Comparison of ENCODE assay signal across 19 cellular contexts in genomic region chr15:50803479-50803878, GRCh38. TPM values are rescaled to one million over a fixed set of nuclear protein-coding genes. Genes with fewer than 3 reads are reported as not detected.
DNase-seq lines count a peak whose midpoint lies in the region; ATAC-seq and TF ChIP-seq lines count a peak whose summit lies in the region.
"Had no signal": no experiment of that assay in that cellular context is flagged by ENCODE, and none has a peak within 500 bp of the region (broad histone marks: within the 10 kb centered on the region; RNA-seq: fewer than 3 reads in every experiment).

No MANE protein-coding gene starts in this region.

- no peak for ATAC-seq in activated T-helper 17 cell treated with anti-CD3 and anti-CD28 coated beads, Interleukin-2, amount 50 U/mL, for 72 hours (replicated peaks)
- no peak for ATAC-seq in HG03175 (IDR thresholded peaks at IDR 0.05; ENCODE audit: unreplicated experiment)
- ATAC-seq: GM23338, HCT116 had no signal

- DNase-seq in NCI-H82 (lab: John Stamatoyannopoulos, UW), result peak; percentile 30
- DNase-seq in NCI-H82 treated with DMSO at 0.1 percent for 48 hours (lab: John Stamatoyannopoulos, UW; ENCODE audit: unreplicated experiment), result no peak
- no peak for DNase-seq in NCI-H1417 treated with DMSO at 0.1 percent for 48 hours (lab: John Stamatoyannopoulos, UW)
- DNase-seq in ACHN, result no peak
- DNase-seq: AML-193; BE2C; Calu3; CD4-positive, alpha-beta memory T cell; COR-L47; DMS53; DMS79 treated with DMSO at 0.1 percent for 48 hours; GF-D8; H9 had no signal

- H3K9me3 Mint-ChIP-seq in activated T-helper 17 cell treated with anti-CD3 and anti-CD28 coated beads, Interleukin-2, amount 50 U/mL, for 72 hours, result no peaks in the 10 kb centered on the region
- H3K9me3 Mint-ChIP-seq in nephron, result no peaks in the 10 kb centered on the region
- H3K9me3 Mint-ChIP-seq: CD4-positive, alpha-beta memory T cell; GM23338; H9 had no signal

- H3K27me3 Mint-ChIP-seq in activated T-helper 17 cell treated with anti-CD3 and anti-CD28 coated beads, Interleukin-2, amount 50 U/mL, for 72 hours, result no peaks in the 10 kb centered on the region
- peaks cover 6% of the 10 kb centered on the region for H3K27me3 Mint-ChIP-seq in nephron (ENCODE audit: low read depth)

- no peak overlapping the region for H3K4me3 Mint-ChIP-seq in activated T-helper 17 cell treated with anti-CD3 and anti-CD28 coated beads, Interleukin-2, amount 50 U/mL, for 72 hours
- H3K4me3 Mint-ChIP-seq in nephron, result no peak overlapping the region
- H3K4me3 Mint-ChIP-seq: CD14-positive monocyte; CD4-positive, alpha-beta memory T cell; GM23338; H9 had no signal

- no peak for TF ChIP-seq CTCF in nephron (IDR thresholded peaks at IDR 0.05; ENCODE audit: unreplicated experiment in 3 of 3)

- H3K27ac Mint-ChIP-seq in activated T-helper 17 cell treated with anti-CD3 and anti-CD28 coated beads, Interleukin-2, amount 50 U/mL, for 72 hours, result peak overlapping the region; percentile 28
- H3K27ac Mint-ChIP-seq in nephron, result peak overlapping the region in 2 of 3 experiments; percentile 14 to 39
- H3K27ac Mint-ChIP-seq: CD14-positive monocyte, GM23338, H9 had no signal

- H3K4me1 Mint-ChIP-seq in activated T-helper 17 cell treated with anti-CD3 and anti-CD28 coated beads, Interleukin-2, amount 50 U/mL, for 72 hours, result no peaks in the 10 kb centered on the region
- peaks cover 7% of the 10 kb centered on the region for H3K4me1 Mint-ChIP-seq in nephron
- H3K4me1 Mint-ChIP-seq: GM23338 had no signal

- in situ Hi-C loops in ACHN (cut with HindIII; ENCODE audit: low pct_ligation_motif_present, low pct_unique_long_range_greater_than_20kb, low sequenced_read_pairs), result no loop called here

- H3K36me3 Mint-ChIP-seq in activated T-helper 17 cell treated with anti-CD3 and anti-CD28 coated beads, Interleukin-2, amount 50 U/mL, for 72 hours (ENCODE audit: low read depth), result no peaks in the 10 kb centered on the region
- no peaks in the 10 kb centered on the region for H3K36me3 Mint-ChIP-seq in nephron (ENCODE audit: low read depth)
- H3K36me3 Mint-ChIP-seq: CD14-positive monocyte; CD4-positive, alpha-beta memory T cell had no signal

RNA-seq across cellular contexts. Expression of gene SPPL2A, which starts 38.0 kb away (rescaled TPM):
- 100 to 1,000 TPM in 1 of 2 donors, 10 to 100 TPM in 1; 92.5 to 105 TPM for total RNA-seq in activated T-helper 17 cell treated with anti-CD3 and anti-CD28 coated beads, Interleukin-2, amount 50 U/mL, for 72 hours
